Comparison of ENCODE assay signal across 8 cellular contexts in the genomic region with DNA sequence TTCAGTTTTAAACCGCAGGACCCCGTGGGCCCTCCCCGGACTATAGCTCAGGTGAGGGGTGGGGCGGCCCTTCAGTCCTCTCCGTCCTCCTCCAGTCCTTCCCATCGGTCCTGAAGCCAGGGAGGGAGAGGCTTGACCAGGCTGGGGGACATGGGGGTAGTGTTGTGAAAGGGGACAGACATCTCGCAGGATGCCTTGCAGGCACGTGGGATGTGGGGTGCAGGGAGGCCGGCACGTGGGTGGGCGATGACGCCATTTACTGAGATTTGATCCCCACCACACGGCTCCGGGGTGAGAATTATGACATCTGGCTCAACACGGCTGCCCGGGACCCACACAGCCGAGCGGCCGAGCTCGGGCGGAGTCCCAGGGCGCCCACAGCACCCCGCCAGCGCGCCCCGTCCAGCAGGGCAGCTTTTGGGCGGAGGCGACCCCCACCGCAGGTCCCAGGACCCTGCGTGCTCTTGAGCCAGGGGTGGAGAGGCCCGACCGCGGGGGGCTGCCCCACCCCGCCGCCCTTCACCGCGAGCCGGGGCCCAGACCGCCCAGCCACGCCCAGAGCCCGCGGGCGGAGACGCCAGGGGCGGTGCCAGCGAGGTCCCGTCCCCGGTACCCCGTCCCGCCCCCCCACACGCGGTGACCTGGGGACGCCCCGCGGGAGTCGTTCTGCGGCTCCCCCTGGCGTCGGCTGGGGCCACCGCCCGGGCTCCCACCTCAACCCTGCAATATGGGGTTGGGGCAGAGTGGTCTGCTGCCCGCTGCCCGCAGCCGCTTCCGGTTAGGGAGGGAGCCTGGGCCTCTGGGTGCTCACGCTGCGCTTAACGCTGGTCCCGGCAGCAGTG. TPM values are rescaled to one million over a fixed set of nuclear protein-coding genes. Genes with fewer than 3 reads are reported as not detected.
A peak's percentile ranks its signal among the peaks of the same experiment; 100 is the strongest.
DNase-seq lines count a peak whose midpoint lies in the region; ATAC-seq, FAIRE-seq and TF ChIP-seq lines count a peak whose summit lies in the region.

No MANE protein-coding gene starts in this region.

- no peaks in the 10 kb centered on the region for H3K36me3 Mint-ChIP-seq in T-helper 2 cell treated with Interferon-gamma antibody and Interleukin-4, amounts not matched to agents 5 μg/mL and 100 μg/mL, for 36 hours (ENCODE audit: low read depth)

- H3K4me1 ChIP-seq in kidney (ENCODE audit: control insufficient read depth in 1 of 2, insufficient read depth in 1 of 2, low read depth in 1 of 2, low read length in 2 of 2): peaks cover 3 to 9% of the 10 kb centered on the region in 2 donors

- DNase-seq in T-helper 2 cell treated with Interferon-gamma antibody and Interleukin-4, amounts not matched to agents 5 μg/mL and 100 μg/mL, for 36 hours (ENCODE audit: low spot score): peak; percentile 69
- DNase-seq in astrocyte of the hippocampus (ENCODE audit: low read depth, low spot score): peak; percentile 60
- DNase-seq in kidney: peak; percentile 89
- peak; percentile 36 to 68 (median 53) for DNase-seq in stimulated activated CD4-positive, alpha-beta T cell treated with anti-CD3 and anti-CD28 coated beads, TNF-alpha, amount 100 ng/mL, for 1 hour (ENCODE audit: low read depth in 3 of 3, low spot score in 1 of 3)
- DNase-seq in cerebellar nuclear complex (lab: John Stamatoyannopoulos, UW): no peak

- FAIRE-seq in kidney (lab: Jason Lieb, UNC): no peak

- H3K4me1 Mint-ChIP-seq in T-helper 2 cell treated with Interferon-gamma antibody and Interleukin-4, amounts not matched to agents 5 μg/mL and 100 μg/mL, for 36 hours (ENCODE audit: low read depth): peaks cover 3% of the 10 kb centered on the region

- peak overlapping the region in 1 of 2 donors; percentile 17 for H3K27ac ChIP-seq in kidney (ENCODE audit: low read depth in 2 of 2, low read length in 2 of 2)

- no peak overlapping the region for H3K9ac ChIP-seq in kidney (ENCODE audit: low read length in 2 of 2)

- no peak overlapping the region for H3K27ac Mint-ChIP-seq in T-helper 2 cell treated with Interferon-gamma antibody and Interleukin-4, amounts not matched to agents 5 μg/mL and 100 μg/mL, for 36 hours

- H3K9me3 Mint-ChIP-seq in T-helper 2 cell treated with Interferon-gamma antibody and Interleukin-4, amounts not matched to agents 5 μg/mL and 100 μg/mL, for 36 hours: no peaks in the 10 kb centered on the region

- peak; percentile 37 for TF ChIP-seq CTCF in kidney (IDR thresholded peaks at IDR 0.05; ENCODE audit: borderline replicate concordance, extremely low read depth, insufficient read depth)

- H3K4me3 ChIP-seq in kidney (ENCODE audit: low read length in 2 of 2): peak overlapping the region in 1 of 2 donors; percentile 37

- intact Hi-C loops in kidney (cut with DNase I): no loop called here

- peak overlapping the region; percentile 63 for H3K4me3 Mint-ChIP-seq in T-helper 2 cell treated with Interferon-gamma antibody and Interleukin-4, amounts not matched to agents 5 μg/mL and 100 μg/mL, for 36 hours

- H3K36me3 ChIP-seq in kidney (ENCODE audit: control insufficient read depth in 1 of 2, insufficient read depth in 2 of 2, low read length in 2 of 2): no peaks in the 10 kb centered on the region

- H3K9me3 ChIP-seq in kidney (ENCODE audit: control insufficient read depth in 1 of 2, low read length in 2 of 2): no peaks in the 10 kb centered on the region

- peak; percentile 71 for ATAC-seq in GM18502 (IDR thresholded peaks at IDR 0.05; ENCODE audit: poor library complexity, unreplicated experiment)
- peak; percentile 46 for ATAC-seq in HG03439 (IDR thresholded peaks at IDR 0.05; ENCODE audit: unreplicated experiment)
- no peak for ATAC-seq in HG03196 (IDR thresholded peaks at IDR 0.05; ENCODE audit: unreplicated experiment)

- H3K27me3 Mint-ChIP-seq in T-helper 2 cell treated with Interferon-gamma antibody and Interleukin-4, amounts not matched to agents 5 μg/mL and 100 μg/mL, for 36 hours (ENCODE audit: low read depth): no peaks in the 10 kb centered on the region

RNA-seq across cellular contexts. Expression of gene EXOC3L4, which starts 3.3 kb away (rescaled TPM):
- total RNA-seq in kidney: 11.6 TPM
- 15.6 TPM for polyA plus RNA-seq in kidney (ENCODE audit: insufficient read depth, low read depth, low replicate concordance)

RNA-seq across cellular contexts. Expression of gene LBHD2, which starts 7.3 kb away (rescaled TPM):
- total RNA-seq in kidney: not detected
- 0.82 TPM for polyA plus RNA-seq in kidney (ENCODE audit: insufficient read depth, low read depth, low replicate concordance)

RNA-seq across cellular contexts. Expression of gene TNFAIP2, which starts 32.0 kb away (rescaled TPM):
- 301 TPM for total RNA-seq in kidney
- 42.9 TPM for polyA plus RNA-seq in kidney (ENCODE audit: insufficient read depth, low read depth, low replicate concordance)

RNA-seq across cellular contexts. Expression of gene CDC42BPB, which starts 33.9 kb away (rescaled TPM):
- total RNA-seq in kidney: 127 TPM
- polyA plus RNA-seq in kidney (ENCODE audit: insufficient read depth, low read depth, low replicate concordance): 22.5 TPM

Comparison
In these comparisons a context has a peak if more than half of its experiments do, and no peak if none do; other contexts are left out.
1. DNase-seq: peak in T-helper 2 cell treated with Interferon-gamma antibody and Interleukin-4, amounts not matched to agents 5 μg/mL and 100 μg/mL, for 36 hours (single experiment), astrocyte of the hippocampus (single experiment), kidney (single experiment) and stimulated activated CD4-positive, alpha-beta T cell treated with anti-CD3 and anti-CD28 coated beads, TNF-alpha, amount 100 ng/mL, for 1 hour (3 of 3); none in cerebellar nuclear complex (0 of 2).